ENCODE assay signal across 9 cellular contexts in the genomic region with DNA sequence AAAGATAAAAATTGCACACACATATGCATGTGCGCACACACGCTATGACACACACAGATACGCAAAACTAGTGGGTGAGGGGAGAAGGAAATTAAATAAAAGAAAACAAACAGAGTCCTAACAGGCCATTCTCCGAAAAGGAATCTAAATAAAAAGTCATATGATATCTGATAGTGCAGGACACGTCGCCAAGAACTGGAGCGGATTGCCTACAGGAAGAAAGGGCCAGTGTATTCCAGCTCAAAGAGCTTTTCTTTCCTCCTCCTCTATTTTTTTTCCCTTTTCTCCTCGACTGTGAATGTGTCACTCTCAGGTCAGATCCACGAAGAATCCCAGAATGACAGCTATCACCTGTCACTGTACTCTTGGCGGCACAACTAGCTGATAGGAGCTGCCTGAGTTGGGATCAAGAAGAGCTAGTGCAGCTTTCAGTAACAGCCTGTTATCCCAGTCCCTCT.
DNase-seq lines count a peak whose midpoint lies in the region; ATAC-seq lines count a peak whose summit lies in the region.
"Had no signal": no experiment of that assay in that cellular context is flagged by ENCODE, and none has a peak within 500 bp of the region (broad histone marks: within the 10 kb centered on the region; RNA-seq: fewer than 3 reads in every experiment).

No MANE protein-coding gene starts in this region.

- no peaks in the 10 kb centered on the region for H3K9me3 Mint-ChIP-seq in activated naive CD4-positive, alpha-beta T cell treated with anti-CD3 and anti-CD28 coated beads for 36 hours
- H3K9me3 Mint-ChIP-seq: IgD-negative memory B cell had no signal

- no peak overlapping the region for H3K27ac Mint-ChIP-seq in activated naive CD4-positive, alpha-beta T cell treated with anti-CD3 and anti-CD28 coated beads for 36 hours
- H3K27ac Mint-ChIP-seq: IgD-negative memory B cell had no signal

- H3K36me3 Mint-ChIP-seq in activated naive CD4-positive, alpha-beta T cell treated with anti-CD3 and anti-CD28 coated beads for 36 hours (ENCODE audit: low read depth) = no peaks in the 10 kb centered on the region
- H3K36me3 Mint-ChIP-seq: IgD-negative memory B cell had no signal

- intact Hi-C loops in activated naive CD4-positive, alpha-beta T cell treated with anti-CD3 and anti-CD28 coated beads for 36 hours (cut with micrococcal nuclease) = no loop called here

- CTCF ChIA-PET in activated naive CD4-positive, alpha-beta T cell treated with anti-CD3 and anti-CD28 coated beads for 36 hours (lab: Charles Lee) = interaction anchor here (0.6 to 1.0 kb wide), 3 partner anchors 9 to 296 kb away, joined by 3 read pairs; no protein-coding TSS in a partner anchor

- peaks cover 3% of the 10 kb centered on the region for H3K4me1 Mint-ChIP-seq in activated naive CD4-positive, alpha-beta T cell treated with anti-CD3 and anti-CD28 coated beads for 36 hours (ENCODE audit: low read depth)

- no peak overlapping the region for H3K4me3 Mint-ChIP-seq in activated naive CD4-positive, alpha-beta T cell treated with anti-CD3 and anti-CD28 coated beads for 36 hours
- H3K4me3 Mint-ChIP-seq: IgD-negative memory B cell had no signal

- H3K27me3 Mint-ChIP-seq in activated naive CD4-positive, alpha-beta T cell treated with anti-CD3 and anti-CD28 coated beads for 36 hours (ENCODE audit: low read depth) = no peaks in the 10 kb centered on the region
- H3K27me3 Mint-ChIP-seq: IgD-negative memory B cell had no signal

- ATAC-seq in HG03135 (IDR thresholded peaks at IDR 0.05; ENCODE audit: unreplicated experiment) = no peak

- DNase-seq in C1 segment of cervical spinal cord (lab: John Stamatoyannopoulos, UW) (peak in 9 of 14 donors; percentile 14 to 87 (median 46)), NCI-H2196 treated with DMSO at 0.1 percent for 48 hours (lab: John Stamatoyannopoulos, UW; ENCODE audit: unreplicated experiment) (peak; percentile 90), fibroblast of peridontal ligament (ENCODE audit: extremely low read depth) (peak; percentile 50), nucleus accumbens (lab: John Stamatoyannopoulos, UW) (peak in 36 of 56 donors; percentile 15 to 79 (median 36)), dedifferentiated amniotic fluid mesenchymal stem cell (ENCODE audit: extremely low spot score) (no peak)
- DNase-seq in activated T-cell treated with anti-CD3 and anti-CD28 coated beads, Interleukin-2, amount 50 U/mL, for 48 hours = no peak
- no peak for DNase-seq in activated naive CD4-positive, alpha-beta T cell treated with anti-CD3 and anti-CD28 coated beads for 36 hours

Comparison
In these comparisons a context has a peak if more than half of its experiments do, and no peak if none do; other contexts are left out.
1. DNase-seq: peak in C1 segment of cervical spinal cord (9 of 14), NCI-H2196 treated with DMSO at 0.1 percent for 48 hours (single experiment), fibroblast of peridontal ligament (single experiment) and nucleus accumbens (36 of 56); none in activated T-cell treated with anti-CD3 and anti-CD28 coated beads, Interleukin-2, amount 50 U/mL, for 48 hours (0 of 2), activated naive CD4-positive, alpha-beta T cell treated with anti-CD3 and anti-CD28 coated beads for 36 hours (single experiment) and dedifferentiated amniotic fluid mesenchymal stem cell (single experiment).